Comparison of ENCODE assay signal across 9 cellular contexts in genomic region chr16:30009990-30010816, GRCh38. TPM values are rescaled to one million over a fixed set of nuclear protein-coding genes. Genes with fewer than 3 reads are reported as not detected.
A peak's percentile ranks its signal among the peaks of the same experiment; 100 is the strongest.
DNase-seq lines count a peak whose midpoint lies in the region; ATAC-seq and TF ChIP-seq lines count a peak whose summit lies in the region.
"Had no signal": no experiment of that assay in that cellular context is flagged by ENCODE, and none has a peak within 500 bp of the region (broad histone marks: within the 10 kb centered on the region; RNA-seq: fewer than 3 reads in every experiment).

No MANE protein-coding gene starts in this region.

- CTCF ChIA-PET in activated CD4-positive, alpha-beta T cell treated with anti-CD3 and anti-CD28 coated beads for 36 hours (lab: Charles Lee): interaction anchor here (0.8 kb wide), 1 partner anchor 110 kb away, joined by 3 read pairs; no protein-coding TSS in a partner anchor

- TF ChIP-seq CTCF in VCaP (conservative IDR thresholded peaks at IDR 0.05): no peak

- H3K9me3 Mint-ChIP-seq in activated CD4-positive, alpha-beta T cell treated with anti-CD3 and anti-CD28 coated beads for 36 hours (ENCODE audit: low read depth): no peaks in the 10 kb centered on the region
- H3K9me3 Mint-ChIP-seq in stimulated activated naive B cell treated with anti-CD40 and anti-IgM and Interleukin-4, amounts not matched to agents 10 μg/mL and 1 μg/mL and 100 μg/mL, for 72 hours: no peaks in the 10 kb centered on the region

- H3K4me3 ChIP-seq in iPS-11a (ENCODE audit: low read depth, low read length): peak overlapping the region; percentile 35

- peak overlapping the region; percentile 61 for H3K4me3 Mint-ChIP-seq in activated CD4-positive, alpha-beta T cell treated with anti-CD3 and anti-CD28 coated beads for 36 hours
- peak overlapping the region; percentile 61 to 72 for H3K4me3 Mint-ChIP-seq in stimulated activated naive B cell treated with anti-CD40 and anti-IgM and Interleukin-4, amounts not matched to agents 10 μg/mL and 1 μg/mL and 100 μg/mL, for 72 hours

- DNase-seq in activated CD4-positive, alpha-beta T cell treated with anti-CD3 and anti-CD28 coated beads for 36 hours: no peak
- DNase-seq in activated CD4-positive, alpha-beta T cell treated with anti-CD3 and anti-CD28 coated beads for 4 hours: no peak
- no peak for DNase-seq in stimulated activated naive B cell treated with anti-CD40 and anti-IgM and Interleukin-4, amounts not matched to agents 10 μg/mL and 1 μg/mL and 100 μg/mL, for 72 hours
- DNase-seq in AG08396 (ENCODE audit: low spot score) (no peak), glomerular visceral epithelial cell (ENCODE audit: extremely low spot score) (no peak), SKM-1 (lab: John Stamatoyannopoulos, UW; ENCODE audit: unreplicated experiment) (no peak)

- intact Hi-C loops in activated CD4-positive, alpha-beta T cell treated with anti-CD3 and anti-CD28 coated beads for 36 hours (cut with DNase I, micrococcal nuclease): no loop called here

- H3K27ac ChIP-seq in VCaP: peak overlapping the region; percentile 52; the same call in 1 of the 2 replicates

- peaks cover 18% of the 10 kb centered on the region for H3K27me3 Mint-ChIP-seq in activated CD4-positive, alpha-beta T cell treated with anti-CD3 and anti-CD28 coated beads for 36 hours
- peaks cover 26 to 30% of the 10 kb centered on the region in 2 donors for H3K27me3 Mint-ChIP-seq in stimulated activated naive B cell treated with anti-CD40 and anti-IgM and Interleukin-4, amounts not matched to agents 10 μg/mL and 1 μg/mL and 100 μg/mL, for 72 hours

- H3K27ac Mint-ChIP-seq in activated CD4-positive, alpha-beta T cell treated with anti-CD3 and anti-CD28 coated beads for 36 hours: no peak overlapping the region
- no peak overlapping the region for H3K27ac Mint-ChIP-seq in stimulated activated naive B cell treated with anti-CD40 and anti-IgM and Interleukin-4, amounts not matched to agents 10 μg/mL and 1 μg/mL and 100 μg/mL, for 72 hours

- POLR2A ChIA-PET in activated CD4-positive, alpha-beta T cell treated with anti-CD3 and anti-CD28 coated beads for 36 hours (lab: Charles Lee): no interaction called here

- H3K36me3 Mint-ChIP-seq in activated CD4-positive, alpha-beta T cell treated with anti-CD3 and anti-CD28 coated beads for 36 hours (ENCODE audit: low read depth): no peaks in the 10 kb centered on the region
- H3K36me3 Mint-ChIP-seq in stimulated activated naive B cell treated with anti-CD40 and anti-IgM and Interleukin-4, amounts not matched to agents 10 μg/mL and 1 μg/mL and 100 μg/mL, for 72 hours: peaks cover 5 to 14% of the 10 kb centered on the region in 2 donors

- H3K4me1 Mint-ChIP-seq in activated CD4-positive, alpha-beta T cell treated with anti-CD3 and anti-CD28 coated beads for 36 hours: peaks cover 9% of the 10 kb centered on the region
- peaks cover 17 to 31% of the 10 kb centered on the region in 2 donors for H3K4me1 Mint-ChIP-seq in stimulated activated naive B cell treated with anti-CD40 and anti-IgM and Interleukin-4, amounts not matched to agents 10 μg/mL and 1 μg/mL and 100 μg/mL, for 72 hours

- ATAC-seq in activated CD4-positive, alpha-beta T cell treated with anti-CD3 and anti-CD28 coated beads for 36 hours: peak; percentile 20
- peak in 1 of 2 donors; percentile 13 for ATAC-seq in stimulated activated naive B cell treated with anti-CD40 and anti-IgM and Interleukin-4, amounts not matched to agents 10 μg/mL and 1 μg/mL and 100 μg/mL, for 72 hours (replicated peaks)

RNA-seq across cellular contexts. Expression of gene DOC2A, which starts 0.6 kb away (rescaled TPM):
- total RNA-seq in activated CD4-positive, alpha-beta T cell treated with anti-CD3 and anti-CD28 coated beads for 36 hours: 1 to 10 TPM in 1 of 2 experiments, under 1 TPM in 1; 0.69 to 1.3 TPM

RNA-seq across cellular contexts. Expression of gene C16orf92, which starts 12.8 kb away (rescaled TPM):
- not detected for total RNA-seq in activated CD4-positive, alpha-beta T cell treated with anti-CD3 and anti-CD28 coated beads for 36 hours
- total RNA-seq: activated CD8-positive, alpha-beta memory T cell treated with anti-CD3 and anti-CD28 coated beads for 36 hours had no signal

RNA-seq across cellular contexts. Expression of gene INO80E, which starts 14.2 kb away (rescaled TPM):
- 100 to 1,000 TPM in 1 of 2 experiments, 10 to 100 TPM in 1; 80.1 to 106 TPM for total RNA-seq in activated CD4-positive, alpha-beta T cell treated with anti-CD3 and anti-CD28 coated beads for 36 hours

RNA-seq across cellular contexts. Expression of gene HIRIP3, which starts 14.8 kb away (rescaled TPM):
- 10 to 100 TPM; 25.1 to 36.8 TPM for total RNA-seq in activated CD4-positive, alpha-beta T cell treated with anti-CD3 and anti-CD28 coated beads for 36 hours

RNA-seq across cellular contexts. Expression of gene TLCD3B, which starts 20.9 kb away (rescaled TPM):
- 1 to 10 TPM; 3.7 to 4.0 TPM for total RNA-seq in activated CD4-positive, alpha-beta T cell treated with anti-CD3 and anti-CD28 coated beads for 36 hours
